In genomic region chr7:1431644-1432380, GRCh38 we compare ENCODE assay signal across 2 cellular contexts.
TF ChIP-seq lines count a peak whose summit lies in the region.

No MANE protein-coding gene starts in this region.

TF ChIP-seq in GM23338, 12 proteins besides CTCF, POLR2A, EP300 and RAD21:
- TF ChIP-seq POLR2AphosphoS5 (IDR thresholded peaks at IDR 0.05; ENCODE audit: low read depth): no peak
- no peak for TF ChIP-seq REST (IDR thresholded peaks at IDR 0.05; ENCODE audit: unreplicated experiment)
- no peak for TF ChIP-seq JUNB (IDR thresholded peaks at IDR 0.05; ENCODE audit: unreplicated experiment)
- TF ChIP-seq ZNF114 (CRISPR knock-in tag; IDR thresholded peaks at IDR 0.05): no peak
- no peak for TF ChIP-seq EZH2 (IDR thresholded peaks at IDR 0.05; ENCODE audit: low read depth, unreplicated experiment)
- no peak for TF ChIP-seq CREB1 (CRISPR knock-in tag; IDR thresholded peaks at IDR 0.05; ENCODE audit: low read depth)
- no peak for TF ChIP-seq STAT1 (IDR thresholded peaks at IDR 0.05; ENCODE audit: unreplicated experiment)
- TF ChIP-seq ZNF331 (CRISPR knock-in tag; IDR thresholded peaks at IDR 0.05; ENCODE audit: low read depth): no peak
TF ChIP-seq in GM23338: peak in this region for 0.

TF ChIP-seq in HepG2, 621 proteins besides CTCF, POLR2A, EP300 and RAD21:
- TF ChIP-seq NR3C1 (CRISPR knock-in tag; IDR thresholded peaks at IDR 0.05) (no peak), ZNF720 (CRISPR knock-in tag; IDR thresholded peaks at IDR 0.05) (no peak), MAZ (IDR thresholded peaks at IDR 0.05; ENCODE audit: borderline replicate concordance, low read depth, low read length) (no peak), MAZ (CRISPR knock-in tag; IDR thresholded peaks at IDR 0.05; ENCODE audit: low read depth) (0 out of 2 replicates have a peak, but pooled peaks have one; percentile 18), MAX (IDR thresholded peaks at IDR 0.05) (0 out of 2 replicates have a peak, but pooled peaks have one; percentile 15), PRDM10 (CRISPR knock-in tag; IDR thresholded peaks at IDR 0.05; ENCODE audit: low read depth) (no peak), ZSCAN31 (CRISPR knock-in tag; IDR thresholded peaks at IDR 0.05; ENCODE audit: low read depth) (no peak), IKZF5 (CRISPR knock-in tag; IDR thresholded peaks at IDR 0.05) (no peak), ZNF451 (CRISPR knock-in tag; IDR thresholded peaks at IDR 0.05) (no peak), FOSL1 (CRISPR knock-in tag; IDR thresholded peaks at IDR 0.05; ENCODE audit: borderline replicate concordance) (no peak), BHLHE40 (IDR thresholded peaks at IDR 0.05; ENCODE audit: low read length) (peak; percentile 75), THAP11 (CRISPR knock-in tag; IDR thresholded peaks at IDR 0.05) (0 out of 2 replicates have a peak, but pooled peaks have one; percentile 5), SOX5 (CRISPR knock-in tag; IDR thresholded peaks at IDR 0.05; ENCODE audit: borderline replicate concordance) (no peak), NONO (IDR thresholded peaks at IDR 0.05) (no peak), NONO (CRISPR knock-in tag; conservative IDR thresholded peaks at IDR 0.05) (0 out of 2 replicates have a peak, but pooled peaks have one; percentile 14), ARNTL (CRISPR knock-in tag; IDR thresholded peaks at IDR 0.05) (0 out of 2 replicates have a peak, but pooled peaks have one; percentile 42), SRF (IDR thresholded peaks at IDR 0.05; ENCODE audit: low read depth, low read length) (no peak), ZNF326 (CRISPR knock-in tag; IDR thresholded peaks at IDR 0.05; ENCODE audit: borderline replicate concordance) (no peak), DR1 (CRISPR knock-in tag; IDR thresholded peaks at IDR 0.05) (no peak), RBAK (CRISPR knock-in tag; IDR thresholded peaks at IDR 0.05) (no peak), POLR2G (IDR thresholded peaks at IDR 0.05; ENCODE audit: low read depth, low read length) (0 out of 2 replicates have a peak, but pooled peaks have one; percentile 27), ZBTB39 (CRISPR knock-in tag; IDR thresholded peaks at IDR 0.05) (no peak), ZBTB7A (CRISPR knock-in tag; IDR thresholded peaks at IDR 0.05) (no peak)
